ENCODE assay signal across 1 cellular context in the genomic region with DNA sequence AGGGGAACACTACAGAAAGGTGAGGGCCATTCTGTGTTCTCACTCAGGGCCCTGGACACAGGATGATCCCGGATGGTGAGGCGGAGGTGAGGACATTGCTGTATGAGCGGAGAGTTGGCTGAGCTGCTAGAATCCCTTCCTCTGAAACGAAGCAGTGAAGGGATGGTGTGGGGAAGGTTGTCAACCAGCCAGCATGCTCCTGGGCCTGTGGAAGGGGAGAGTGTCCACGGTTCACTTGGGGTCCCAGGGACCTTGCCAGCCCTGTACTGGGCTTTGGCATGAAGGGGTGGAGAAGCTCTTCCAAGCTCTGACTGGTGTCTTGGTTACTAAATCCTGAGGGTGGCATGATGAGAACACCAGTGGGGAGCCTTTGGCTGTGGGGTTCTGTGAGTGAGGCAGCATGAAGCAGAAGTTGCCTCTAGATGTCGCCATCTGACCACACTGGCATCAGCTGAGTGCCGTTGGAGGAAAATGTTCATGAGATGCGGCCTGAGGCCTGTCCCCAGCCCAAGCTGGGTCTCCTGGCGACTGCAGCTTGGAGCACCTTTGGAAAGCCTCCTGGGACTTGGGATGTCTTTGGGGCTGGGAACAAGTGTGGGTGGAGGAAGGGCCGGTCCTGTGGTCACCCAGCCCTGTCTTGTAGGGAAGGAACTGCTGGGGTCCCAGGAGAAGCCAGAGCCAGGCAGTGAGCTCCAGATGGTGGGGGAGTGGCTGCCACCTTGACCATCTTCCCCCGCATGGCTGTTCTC.
TF ChIP-seq lines count a peak whose summit lies in the region.

No MANE protein-coding gene starts in this region.

TF ChIP-seq in HEK293, 187 proteins besides CTCF, POLR2A, EP300 and RAD21 (continued from another document):
- TF ChIP-seq, protein P1, sequence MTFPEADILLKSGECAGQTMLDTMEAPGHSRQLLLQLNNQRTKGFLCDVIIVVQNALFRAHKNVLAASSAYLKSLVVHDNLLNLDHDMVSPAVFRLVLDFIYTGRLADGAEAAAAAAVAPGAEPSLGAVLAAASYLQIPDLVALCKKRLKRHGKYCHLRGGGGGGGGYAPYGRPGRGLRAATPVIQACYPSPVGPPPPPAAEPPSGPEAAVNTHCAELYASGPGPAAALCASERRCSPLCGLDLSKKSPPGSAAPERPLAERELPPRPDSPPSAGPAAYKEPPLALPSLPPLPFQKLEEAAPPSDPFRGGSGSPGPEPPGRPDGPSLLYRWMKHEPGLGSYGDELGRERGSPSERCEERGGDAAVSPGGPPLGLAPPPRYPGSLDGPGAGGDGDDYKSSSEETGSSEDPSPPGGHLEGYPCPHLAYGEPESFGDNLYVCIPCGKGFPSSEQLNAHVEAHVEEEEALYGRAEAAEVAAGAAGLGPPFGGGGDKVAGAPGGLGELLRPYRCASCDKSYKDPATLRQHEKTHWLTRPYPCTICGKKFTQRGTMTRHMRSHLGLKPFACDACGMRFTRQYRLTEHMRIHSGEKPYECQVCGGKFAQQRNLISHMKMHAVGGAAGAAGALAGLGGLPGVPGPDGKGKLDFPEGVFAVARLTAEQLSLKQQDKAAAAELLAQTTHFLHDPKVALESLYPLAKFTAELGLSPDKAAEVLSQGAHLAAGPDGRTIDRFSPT (tag by site-specific recombination; IDR thresholded peaks at IDR 0.05): no peak
- TF ChIP-seq ZNF768 (tag by site-specific recombination; IDR thresholded peaks at IDR 0.05) (no peak), ZNF311 (tag by site-specific recombination; IDR thresholded peaks at IDR 0.05; ENCODE audit: borderline replicate concordance) (no peak), SETDB1 (IDR thresholded peaks at IDR 0.05; ENCODE audit: insufficient read length, low read length) (no peak), YY2 (tag by site-specific recombination; IDR thresholded peaks at IDR 0.05) (no peak), ZNF394 (tag by site-specific recombination; IDR thresholded peaks at IDR 0.05; ENCODE audit: borderline replicate concordance) (peak; percentile 22; the same call in 1 of the 2 replicates), ZSCAN30 (tag by site-specific recombination; IDR thresholded peaks at IDR 0.05) (peak; percentile 67; the same call in 1 of the 2 replicates), ZNF654 (tag by site-specific recombination; IDR thresholded peaks at IDR 0.05; ENCODE audit: low read depth) (peak; percentile 89), ZNF530 (tag by site-specific recombination; IDR thresholded peaks at IDR 0.05; ENCODE audit: low read depth) (no peak), IKZF3 (tag by site-specific recombination; IDR thresholded peaks at IDR 0.05) (0 out of 2 replicates have a peak, but pooled peaks have one; percentile 31), ZNF341 (tag by site-specific recombination; IDR thresholded peaks at IDR 0.05; ENCODE audit: low read depth) (peak; percentile 35; the same call in 1 of the 2 replicates)
- TF ChIP-seq, protein P2, sequence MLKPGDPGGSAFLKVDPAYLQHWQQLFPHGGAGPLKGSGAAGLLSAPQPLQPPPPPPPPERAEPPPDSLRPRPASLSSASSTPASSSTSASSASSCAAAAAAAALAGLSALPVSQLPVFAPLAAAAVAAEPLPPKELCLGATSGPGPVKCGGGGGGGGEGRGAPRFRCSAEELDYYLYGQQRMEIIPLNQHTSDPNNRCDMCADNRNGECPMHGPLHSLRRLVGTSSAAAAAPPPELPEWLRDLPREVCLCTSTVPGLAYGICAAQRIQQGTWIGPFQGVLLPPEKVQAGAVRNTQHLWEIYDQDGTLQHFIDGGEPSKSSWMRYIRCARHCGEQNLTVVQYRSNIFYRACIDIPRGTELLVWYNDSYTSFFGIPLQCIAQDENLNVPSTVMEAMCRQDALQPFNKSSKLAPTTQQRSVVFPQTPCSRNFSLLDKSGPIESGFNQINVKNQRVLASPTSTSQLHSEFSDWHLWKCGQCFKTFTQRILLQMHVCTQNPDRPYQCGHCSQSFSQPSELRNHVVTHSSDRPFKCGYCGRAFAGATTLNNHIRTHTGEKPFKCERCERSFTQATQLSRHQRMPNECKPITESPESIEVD (tag by site-specific recombination; IDR thresholded peaks at IDR 0.05): no peak
- TF ChIP-seq, protein P3, sequence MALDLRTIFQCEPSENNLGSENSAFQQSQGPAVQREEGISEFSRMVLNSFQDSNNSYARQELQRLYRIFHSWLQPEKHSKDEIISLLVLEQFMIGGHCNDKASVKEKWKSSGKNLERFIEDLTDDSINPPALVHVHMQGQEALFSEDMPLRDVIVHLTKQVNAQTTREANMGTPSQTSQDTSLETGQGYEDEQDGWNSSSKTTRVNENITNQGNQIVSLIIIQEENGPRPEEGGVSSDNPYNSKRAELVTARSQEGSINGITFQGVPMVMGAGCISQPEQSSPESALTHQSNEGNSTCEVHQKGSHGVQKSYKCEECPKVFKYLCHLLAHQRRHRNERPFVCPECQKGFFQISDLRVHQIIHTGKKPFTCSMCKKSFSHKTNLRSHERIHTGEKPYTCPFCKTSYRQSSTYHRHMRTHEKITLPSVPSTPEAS (tag by site-specific recombination; IDR thresholded peaks at IDR 0.05): no peak
- TF ChIP-seq, protein P4, sequence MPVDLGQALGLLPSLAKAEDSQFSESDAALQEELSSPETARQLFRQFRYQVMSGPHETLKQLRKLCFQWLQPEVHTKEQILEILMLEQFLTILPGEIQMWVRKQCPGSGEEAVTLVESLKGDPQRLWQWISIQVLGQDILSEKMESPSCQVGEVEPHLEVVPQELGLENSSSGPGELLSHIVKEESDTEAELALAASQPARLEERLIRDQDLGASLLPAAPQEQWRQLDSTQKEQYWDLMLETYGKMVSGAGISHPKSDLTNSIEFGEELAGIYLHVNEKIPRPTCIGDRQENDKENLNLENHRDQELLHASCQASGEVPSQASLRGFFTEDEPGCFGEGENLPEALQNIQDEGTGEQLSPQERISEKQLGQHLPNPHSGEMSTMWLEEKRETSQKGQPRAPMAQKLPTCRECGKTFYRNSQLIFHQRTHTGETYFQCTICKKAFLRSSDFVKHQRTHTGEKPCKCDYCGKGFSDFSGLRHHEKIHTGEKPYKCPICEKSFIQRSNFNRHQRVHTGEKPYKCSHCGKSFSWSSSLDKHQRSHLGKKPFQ (tag by site-specific recombination; IDR thresholded peaks at IDR 0.05): no peak
- TF ChIP-seq, protein P5, sequence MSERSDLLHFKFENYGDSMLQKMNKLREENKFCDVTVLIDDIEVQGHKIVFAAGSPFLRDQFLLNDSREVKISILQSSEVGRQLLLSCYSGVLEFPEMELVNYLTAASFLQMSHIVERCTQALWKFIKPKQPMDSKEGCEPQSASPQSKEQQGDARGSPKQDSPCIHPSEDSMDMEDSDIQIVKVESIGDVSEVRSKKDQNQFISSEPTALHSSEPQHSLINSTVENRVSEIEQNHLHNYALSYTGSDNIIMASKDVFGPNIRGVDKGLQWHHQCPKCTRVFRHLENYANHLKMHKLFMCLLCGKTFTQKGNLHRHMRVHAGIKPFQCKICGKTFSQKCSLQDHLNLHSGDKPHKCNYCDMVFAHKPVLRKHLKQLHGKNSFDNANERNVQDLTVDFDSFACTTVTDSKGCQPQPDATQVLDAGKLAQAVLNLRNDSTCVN (tag by site-specific recombination; optimal IDR thresholded peaks at IDR 0.05): peak; percentile 7
